24 cellular contexts compared by ENCODE assay signal in the genomic region with DNA sequence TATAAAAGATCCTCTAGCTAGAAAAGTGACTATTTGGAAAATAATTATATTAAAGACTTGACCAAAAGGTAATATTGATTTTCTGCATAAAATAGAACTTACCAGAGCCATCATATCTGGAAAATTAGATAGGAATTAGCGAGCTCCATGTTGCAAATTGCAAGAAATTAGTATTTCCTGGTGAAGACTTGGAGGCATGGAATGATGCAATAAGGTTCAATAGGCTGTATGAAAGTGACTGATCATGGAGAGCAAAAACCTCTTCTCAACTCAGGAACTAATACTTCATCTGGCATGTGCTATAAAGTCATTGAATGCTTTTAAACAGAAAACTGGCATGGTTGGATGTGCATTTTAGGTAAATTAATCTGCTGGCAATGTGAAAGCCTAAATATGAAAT.
"Had no signal": no experiment of that assay in that cellular context is flagged by ENCODE, and none has a peak within 500 bp of the region (broad histone marks: within the 10 kb centered on the region; RNA-seq: fewer than 3 reads in every experiment).

No MANE protein-coding gene starts in this region.

- H3K36me3 ChIP-seq: cardiac muscle cell, gastroesophageal sphincter, neutrophil, ovary, prostate gland, right atrium auricular region, thoracic aorta, upper lobe of left lung had no signal

- H3K9me3 ChIP-seq: neutrophil, ovary, prostate gland had no signal

- FAIRE-seq: islet of Langerhans had no signal

- H3K4me1 ChIP-seq: gastroesophageal sphincter, prostate gland, right atrium auricular region, upper lobe of left lung had no signal

- H3K4me3 ChIP-seq: cardiac muscle cell, gastroesophageal sphincter, ovary, prostate gland, right atrium auricular region, thoracic aorta, upper lobe of left lung had no signal

- DNase-seq: activated B cell treated with CpG ODN at 0.5 μM for 24 hours; activated CD4-positive, alpha-beta T cell treated with anti-CD3 and anti-CD28 coated beads for 4 hours; activated CD4-positive, alpha-beta T cell treated with anti-CD3 and anti-CD28 coated beads, Interleukin-2, amount 50 U/mL, for 48 hours; activated CD8-positive, alpha-beta memory T cell treated with anti-CD3 and anti-CD28 coated beads, Interleukin-2, amount 50 U/mL, for 48 hours; activated naive CD4-positive, alpha-beta T cell; activated naive CD8-positive, alpha-beta T cell treated with anti-CD3 and anti-CD28 coated beads for 36 hours; activated T-cell treated with anti-CD3 and anti-CD28 coated beads, Interleukin-2, amount 50 U/mL, for 4 hours; amniotic stem cell; effector CD8-positive, alpha-beta T cell; head of caudate nucleus; left ventricle myocardium superior; mammary epithelial cell; ovary; stimulated activated CD4-positive, alpha-beta T cell treated with anti-CD3 and anti-CD28 coated beads, Interleukin-4, amount 100 ng/mL, for 24 hours; stimulated activated naive CD4-positive, alpha-beta T cell treated with Interleukin-2 at 50 U/mL for 16 hours; T1000; upper lobe of left lung had no signal

- H3K27me3 ChIP-seq: cardiac muscle cell, gastroesophageal sphincter, neutrophil, ovary, right atrium auricular region, upper lobe of left lung had no signal

- H3K27ac ChIP-seq: cardiac muscle cell, gastroesophageal sphincter, neutrophil, ovary, prostate gland, right atrium auricular region, thoracic aorta, upper lobe of left lung had no signal
